9 cellular contexts compared by ENCODE assay signal in the genomic region with DNA sequence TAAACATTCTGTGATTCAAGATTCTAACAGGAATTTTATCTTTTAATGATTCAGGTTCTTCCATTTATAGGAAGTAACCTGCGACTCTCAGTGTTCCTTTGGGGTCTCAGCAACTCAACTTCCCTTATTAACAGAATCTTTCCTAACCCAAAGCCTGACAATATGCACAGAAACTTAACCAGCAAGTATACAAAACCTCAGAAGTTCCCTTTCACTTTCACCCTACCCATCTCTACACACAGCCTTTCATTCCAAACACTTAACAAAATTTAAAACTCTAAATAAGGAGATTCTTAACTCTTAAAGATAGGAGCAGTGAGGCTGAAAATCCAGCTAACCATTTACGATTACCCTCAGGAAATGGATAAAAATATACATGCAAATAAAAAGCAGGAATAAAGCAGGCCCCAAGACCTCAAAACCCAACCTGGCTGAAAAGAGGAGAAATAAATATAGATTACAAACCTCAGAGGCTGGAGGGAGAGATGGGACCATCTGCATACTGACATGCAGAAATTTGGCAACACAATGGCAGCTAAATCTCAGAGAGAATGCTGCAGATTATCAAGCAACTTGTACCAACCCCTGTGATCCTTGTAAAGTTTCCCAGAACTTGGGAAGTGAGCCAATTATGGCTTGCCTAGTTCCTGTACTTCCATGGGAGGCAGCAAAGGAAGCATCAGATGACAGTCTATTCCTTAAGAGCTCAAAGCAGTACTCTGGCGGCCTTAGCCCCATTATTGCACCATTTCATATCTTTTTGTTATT.
DNase-seq lines count a peak whose midpoint lies in the region; FAIRE-seq and TF ChIP-seq lines count a peak whose summit lies in the region.
"Had no signal": no experiment of that assay in that cellular context is flagged by ENCODE, and none has a peak within 500 bp of the region (broad histone marks: within the 10 kb centered on the region; RNA-seq: fewer than 3 reads in every experiment).

No MANE protein-coding gene starts in this region.

- no peaks in the 10 kb centered on the region for H3F3A ChIP-seq in GM23248 (ENCODE audit: insufficient read depth)

- H3K27ac ChIP-seq in GM23248 (no peak overlapping the region), prostate gland (no peak overlapping the region)
- no peak overlapping the region for H3K27ac ChIP-seq in CD4-positive, alpha-beta memory T cell (ENCODE audit: low read depth, low read length)
- H3K27ac ChIP-seq: ovary had no signal

- H3K9me3 ChIP-seq in GM23248 (ENCODE audit: low read depth) = no peaks in the 10 kb centered on the region
- no peaks in the 10 kb centered on the region for H3K9me3 ChIP-seq in prostate gland
- H3K9me3 ChIP-seq in CD4-positive, alpha-beta memory T cell (ENCODE audit: control insufficient read depth in 1 of 2, low read length in 2 of 2) = no peaks in the 10 kb centered on the region
- H3K9me3 ChIP-seq: ovary had no signal

- H3K4me3 ChIP-seq in GM23248 = no peak overlapping the region
- H3K4me3 ChIP-seq in bronchial epithelial cell (ENCODE audit: low read depth, low read length) = no peak overlapping the region
- no peak overlapping the region for H3K4me3 ChIP-seq in prostate gland
- H3K4me3 ChIP-seq in CD4-positive, alpha-beta memory T cell (ENCODE audit: low read length in 2 of 2) = no peak overlapping the region
- H3K4me3 ChIP-seq: ovary had no signal

- no peaks in the 10 kb centered on the region for H4K20me1 ChIP-seq in GM23248 (ENCODE audit: insufficient read depth)

- 66 to 70% methylated on average over 3 of the region's 3 CpGs for WGBS in GM23248 (ENCODE audit: low coverage in 1 of 2, low lambda C conversion rate in 2 of 2, missing lambda C conversion rate in 2 of 2), 2 experiments
- 33% methylated on average over 3 of the region's 3 CpGs for WGBS in prostate gland

- peaks cover 14 to 20% (median 15%) of the 10 kb centered on the region in 4 donors for H3K4me1 Mint-ChIP-seq in CD4-positive, alpha-beta memory T cell

- H2AFZ ChIP-seq in GM23248 = no peak overlapping the region

- POLR2A ChIA-PET in CD4-positive, alpha-beta memory T cell (lab: Charles Lee; ENCODE audit: partially characterized antibody) = interaction anchor here (1.0 kb wide), 1 partner anchor 101 kb away, joined by 3 read pairs; the partner anchor contains the start of gene ATP11C

- no peaks in the 10 kb centered on the region for H3K36me3 ChIP-seq in GM23248 (ENCODE audit: low read depth)
- no peaks in the 10 kb centered on the region for H3K36me3 ChIP-seq in bronchial epithelial cell (ENCODE audit: control insufficient read depth, insufficient read depth, low read length)
- H3K36me3 ChIP-seq in prostate gland = no peaks in the 10 kb centered on the region
- H3K36me3 ChIP-seq in CD4-positive, alpha-beta memory T cell (ENCODE audit: insufficient read depth, low read length) = no peaks in the 10 kb centered on the region
- H3K36me3 ChIP-seq: ovary had no signal

- no peak for TF ChIP-seq POLR2A in GM12891 (IDR thresholded peaks at IDR 0.05; ENCODE audit: low read depth, low read length)
- TF ChIP-seq POLR2A in prostate gland (IDR thresholded peaks at IDR 0.05) = no peak

- H3K79me2 ChIP-seq in GM23248 (ENCODE audit: insufficient read depth) = peaks cover 21% of the 10 kb centered on the region; the same call in 1 of the 2 replicates

- TF ChIP-seq CTCF in bronchial epithelial cell (IDR thresholded peaks at IDR 0.05; ENCODE audit: insufficient read depth, low read length, severe bottlenecking) = no peak
- no peak for TF ChIP-seq CTCF in prostate gland (IDR thresholded peaks at IDR 0.05)

- H3K27me3 Mint-ChIP-seq in CD4-positive, alpha-beta memory T cell = no peaks in the 10 kb centered on the region

- H3K9me2 ChIP-seq in GM23248 (ENCODE audit: insufficient read depth) = no peaks in the 10 kb centered on the region

- intact Hi-C loops in prostate gland (cut with DNase I) = no loop called here
- intact Hi-C loops in CD4-positive, alpha-beta memory T cell (cut with micrococcal nuclease) = no loop called here

- in situ Hi-C loops in GM23248 (cut with MboI) = no loop called here

- H3K27me3 ChIP-seq in GM23248 (replicated peaks; ENCODE audit: insufficient read depth) (no peaks in the 10 kb centered on the region), bronchial epithelial cell (ENCODE audit: control insufficient read depth, insufficient read depth, low read length) (no peaks in the 10 kb centered on the region), prostate gland (replicated peaks; ENCODE audit: insufficient read depth) (no peaks in the 10 kb centered on the region)
- no peaks in the 10 kb centered on the region for H3K27me3 ChIP-seq in CD4-positive, alpha-beta memory T cell (ENCODE audit: insufficient read depth, low read length)
- H3K27me3 ChIP-seq: ovary had no signal

- H3K4me2 ChIP-seq in GM23248 (ENCODE audit: unreplicated experiment) = no peak overlapping the region

- H3K9ac ChIP-seq in GM23248 = no peak overlapping the region

- H3K27ac Mint-ChIP-seq in CD4-positive, alpha-beta memory T cell = peak overlapping the region in 3 of 7 donors; percentile 6 to 64 (median 18)

- DNase-seq in GM12891 (ENCODE audit: insufficient read length, low spot score) = peak; percentile 9
- DNase-seq in GM23248 = peak; percentile 36
- peak; percentile 5 to 6 for DNase-seq in Kasumi-1 (lab: John Stamatoyannopoulos, UW)
- DNase-seq in bronchial epithelial cell (ENCODE audit: low read depth) = peak; percentile 28
- DNase-seq in prostate gland (ENCODE audit: low spot score) = peak; percentile 15
- no peak for DNase-seq in SKM-1 (lab: John Stamatoyannopoulos, UW; ENCODE audit: unreplicated experiment)
- DNase-seq in NCI-H1930 (lab: John Stamatoyannopoulos, UW) = no peak
- no peak for DNase-seq in CD4-positive, alpha-beta memory T cell

- H3K9me3 Mint-ChIP-seq in CD4-positive, alpha-beta memory T cell = no peaks in the 10 kb centered on the region

- FAIRE-seq in GM12891 (lab: Jason Lieb, UNC) (no peak), bronchial epithelial cell (lab: Jason Lieb, UNC) (no peak)

- peaks cover 3% of the 10 kb centered on the region in 2 donors for H3K36me3 Mint-ChIP-seq in CD4-positive, alpha-beta memory T cell

- H3K4me3 Mint-ChIP-seq in CD4-positive, alpha-beta memory T cell = peak overlapping the region in 2 of 8 donors; percentile 0 to 51

- CTCF ChIA-PET in CD4-positive, alpha-beta memory T cell (lab: Charles Lee; ENCODE audit: partially characterized antibody) = no interaction called here

- H3K4me1 ChIP-seq in GM23248 (ENCODE audit: insufficient read depth) (peaks cover 20% of the 10 kb centered on the region), prostate gland (replicated peaks) (no peaks in the 10 kb centered on the region)
- H3K4me1 ChIP-seq in CD4-positive, alpha-beta memory T cell (ENCODE audit: insufficient read depth, low read length) = peaks cover 9% of the 10 kb centered on the region

TF ChIP-seq in GM12891, 5 proteins besides CTCF, POLR2A, EP300 and RAD21:
- TF ChIP-seq POLR2AphosphoS5 (IDR thresholded peaks at IDR 0.05; ENCODE audit: low read depth, low read length) (no peak), PAX5 (IDR thresholded peaks at IDR 0.05; ENCODE audit: insufficient read depth, low read length, severe bottlenecking) (no peak), POU2F2 (IDR thresholded peaks at IDR 0.05; ENCODE audit: low read depth, low read length) (no peak), TAF1 (IDR thresholded peaks at IDR 0.05; ENCODE audit: low read depth, low read length) (no peak), SPI1 (IDR thresholded peaks at IDR 0.05; ENCODE audit: low read depth, low read length) (no peak)

Comparison
In these comparisons a context has a peak if more than half of its experiments do, and no peak if none do; other contexts are left out.
1. DNase-seq: peak in GM12891 (single experiment), GM23248 (single experiment), Kasumi-1 (2 of 2), bronchial epithelial cell (single experiment) and prostate gland (single experiment); none in SKM-1 (single experiment), NCI-H1930 (0 of 2) and CD4-positive, alpha-beta memory T cell (0 of 5).